Comparison of ENCODE assay signal across 24 cellular contexts in genomic region chr12:92151916-92152315, GRCh38.
"Had no signal": no experiment of that assay in that cellular context is flagged by ENCODE, and none has a peak within 500 bp of the region (broad histone marks: within the 10 kb centered on the region; RNA-seq: fewer than 3 reads in every experiment).

No MANE protein-coding gene starts in this region.

- H3K4me3 ChIP-seq: lower lobe of right lung, mucosa of descending colon, prostate gland, right atrium auricular region, smooth muscle cell, stomach, thyroid gland had no signal

- H3K36me3 Mint-ChIP-seq: stimulated activated effector memory CD8-positive, alpha-beta T cell treated with anti-CD3 and anti-CD28 coated beads, Interleukin-12 subunit alpha, Interleukin-12 subunit beta, amount 100 ng/mL, for 72 hours had no signal

- H3K9me3 ChIP-seq: lower lobe of right lung, mucosa of descending colon, prostate gland, right atrium auricular region, stomach, thyroid gland had no signal

- H3K4me1 ChIP-seq: lower lobe of right lung, prostate gland, right atrium auricular region, thyroid gland had no signal

- H3K27me3 Mint-ChIP-seq: effector memory CD8-positive, alpha-beta T cell; naive thymus-derived CD8-positive, alpha-beta T cell had no signal

- H3K27ac Mint-ChIP-seq: effector memory CD8-positive, alpha-beta T cell; immature natural killer cell; nephron progenitor cell; stimulated activated effector memory CD8-positive, alpha-beta T cell treated with anti-CD3 and anti-CD28 coated beads, Interleukin-12 subunit alpha, Interleukin-12 subunit beta, amount 100 ng/mL, for 72 hours had no signal

- H3K9me3 Mint-ChIP-seq: effector memory CD8-positive, alpha-beta T cell; immature natural killer cell; nephron progenitor cell; stimulated activated effector memory CD8-positive, alpha-beta T cell treated with anti-CD3 and anti-CD28 coated beads, Interleukin-12 subunit alpha, Interleukin-12 subunit beta, amount 100 ng/mL, for 72 hours had no signal

- DNase-seq: cerebellar nuclear complex; cortex of kidney; effector memory CD8-positive, alpha-beta T cell; hypothalamus; immature natural killer cell; islet precursor cell; kidney glomerular epithelial cell; left ventricle myocardium superior; lower lobe of right lung; mucosa of descending colon; naive thymus-derived CD8-positive, alpha-beta T cell; nephron progenitor cell; nucleus accumbens; stimulated activated CD4-positive, alpha-beta T cell treated with anti-CD3 and anti-CD28 coated beads, Interleukin-12 subunit alpha, Interleukin-12 subunit beta, amount 100 ng/mL, for 4 hours; stimulated activated CD4-positive, alpha-beta T cell treated with anti-CD3 and anti-CD28 coated beads, Interleukin-1b, Interleukin-23, amount 100 ng/mL, for 48 hours; stimulated activated CD4-positive, alpha-beta T cell treated with anti-CD3 and anti-CD28 coated beads, Interleukin-4, amount 100 ng/mL, for 24 hours; stomach; thyroid gland; trophoblast cell had no signal

- H3K36me3 ChIP-seq: lower lobe of right lung, prostate gland, right atrium auricular region, stomach, thyroid gland had no signal

- ATAC-seq: effector memory CD8-positive, alpha-beta T cell; left ventricle myocardium superior; lower lobe of right lung; mucosa of descending colon; naive thymus-derived CD8-positive, alpha-beta T cell; sciatic nerve; stimulated activated effector memory CD8-positive, alpha-beta T cell treated with anti-CD3 and anti-CD28 coated beads, Interleukin-12 subunit alpha, Interleukin-12 subunit beta, amount 100 ng/mL, for 72 hours had no signal

- H3K4me3 Mint-ChIP-seq: effector memory CD8-positive, alpha-beta T cell; immature natural killer cell; nephron progenitor cell; stimulated activated effector memory CD8-positive, alpha-beta T cell treated with anti-CD3 and anti-CD28 coated beads, Interleukin-12 subunit alpha, Interleukin-12 subunit beta, amount 100 ng/mL, for 72 hours had no signal

- H3K27me3 ChIP-seq: right atrium auricular region, stomach, thyroid gland had no signal

- H3K27ac ChIP-seq: lower lobe of right lung, prostate gland, right atrium auricular region, stomach, thyroid gland had no signal
